In genomic region chr3:184459355-184459754, GRCh38 we compare ENCODE assay signal across 13 cellular contexts.
DNase-seq lines count a peak whose midpoint lies in the region; ATAC-seq, FAIRE-seq and TF ChIP-seq lines count a peak whose summit lies in the region.
"Had no signal": no experiment of that assay in that cellular context is flagged by ENCODE, and none has a peak within 500 bp of the region (broad histone marks: within the 10 kb centered on the region; RNA-seq: fewer than 3 reads in every experiment).

No MANE protein-coding gene starts in this region.

- POLR2A ChIA-PET in HCT116 (lab: Charles Lee) = no interaction called here
- POLR2A ChIA-PET in naive thymus-derived CD8-positive, alpha-beta T cell (lab: Charles Lee) = no interaction called here

- no peaks in the 10 kb centered on the region for H3K36me3 ChIP-seq in HCT116 (ENCODE audit: control insufficient read depth in 1 of 2, insufficient read depth in 2 of 2, low read length in 2 of 2)
- no peaks in the 10 kb centered on the region for H3K36me3 ChIP-seq in astrocyte (ENCODE audit: insufficient read depth, low read length)

- no peak for FAIRE-seq in astrocyte (lab: Jason Lieb, UNC)
- FAIRE-seq: islet of Langerhans had no signal

- no peaks in the 10 kb centered on the region for H3K9me2 ChIP-seq in HCT116 (ENCODE audit: insufficient read depth)

- H3K79me2 ChIP-seq in HCT116 (ENCODE audit: insufficient read depth, low read length) = no peaks in the 10 kb centered on the region
- H3K79me2 ChIP-seq in astrocyte (ENCODE audit: insufficient read depth, low read length) = no peaks in the 10 kb centered on the region

- H3K27me3 ChIP-seq in HCT116 (ENCODE audit: insufficient read depth, low read length) (no peaks in the 10 kb centered on the region), astrocyte (ENCODE audit: insufficient read depth, low read length) (no peaks in the 10 kb centered on the region)

- CTCF ChIA-PET in HCT116 (lab: Charles Lee) = no interaction called here

- ATAC-seq in HCT116 (peak; percentile 80), HG02870 (IDR thresholded peaks at IDR 0.05; ENCODE audit: unreplicated experiment) (no peak)
- no peak for ATAC-seq in naive thymus-derived CD8-positive, alpha-beta T cell
- ATAC-seq: activated CD8-positive, alpha-beta T cell treated with anti-CD3 and anti-CD28 coated beads for 36 hours had no signal

- H3K4me3 Mint-ChIP-seq in astrocyte (ENCODE audit: unreplicated experiment) = no peak overlapping the region
- H3K4me3 Mint-ChIP-seq in naive thymus-derived CD8-positive, alpha-beta T cell = no peak overlapping the region
- H3K4me3 Mint-ChIP-seq: activated CD8-positive, alpha-beta T cell treated with anti-CD3 and anti-CD28 coated beads for 36 hours; CD14-positive monocyte had no signal

- TF ChIP-seq POLR2A in HCT116 (IDR thresholded peaks at IDR 0.05; ENCODE audit: borderline replicate concordance, extremely low read depth, insufficient read depth, insufficient read length) = no peak

- TF ChIP-seq RAD21 in HCT116 (IDR thresholded peaks at IDR 0.05; ENCODE audit: low read depth) = no peak

- H3K9ac ChIP-seq in HCT116 (ENCODE audit: low read length) = no peak overlapping the region
- no peak overlapping the region for H3K9ac ChIP-seq in astrocyte (ENCODE audit: low read length)

- H3K4me3 ChIP-seq in AG09309 (ENCODE audit: control insufficient read depth, low read depth, low read length) (no peak overlapping the region), HCT116 (replicated peaks in 1 of 2; ENCODE audit: low read depth in 1 of 2, low read length in 2 of 2) (peak overlapping the region in 1 of 2 experiments; percentile 12; a peak in 1 of 4 replicates), astrocyte (ENCODE audit: insufficient read depth, low read depth, low read length) (no peak overlapping the region)

- no peaks in the 10 kb centered on the region for H4K20me1 ChIP-seq in HCT116 (ENCODE audit: insufficient read depth)
- H4K20me1 ChIP-seq in astrocyte (ENCODE audit: insufficient read depth, low read length) = no peaks in the 10 kb centered on the region

- H3K9me3 Mint-ChIP-seq in astrocyte (ENCODE audit: unreplicated experiment) = peaks cover 17% of the 10 kb centered on the region
- H3K9me3 Mint-ChIP-seq in naive thymus-derived CD8-positive, alpha-beta T cell = peaks cover 0 to 9% (median 0%) of the 10 kb centered on the region in 9 donors
- H3K9me3 Mint-ChIP-seq: activated CD8-positive, alpha-beta T cell treated with anti-CD3 and anti-CD28 coated beads for 36 hours had no signal

- H3K4me1 Mint-ChIP-seq in astrocyte (ENCODE audit: low read depth, unreplicated experiment) = peaks cover 7% of the 10 kb centered on the region
- H3K4me1 Mint-ChIP-seq in naive thymus-derived CD8-positive, alpha-beta T cell = no peaks in the 10 kb centered on the region
- H3K4me1 Mint-ChIP-seq: CD14-positive monocyte had no signal

- H3K27me3 Mint-ChIP-seq in astrocyte (ENCODE audit: low read depth, unreplicated experiment) = peaks cover 9% of the 10 kb centered on the region
- H3K27me3 Mint-ChIP-seq in naive thymus-derived CD8-positive, alpha-beta T cell = peaks cover 3 to 8% (median 4%) of the 10 kb centered on the region in 5 donors

- intact Hi-C loops in HCT116 (cut with micrococcal nuclease) = no loop called here

- DNase-seq in AG09309 (ENCODE audit: low read depth) = peak; percentile 28
- DNase-seq in HCT116 (ENCODE audit: low read depth, low spot score) = peak; percentile 35
- peak; percentile 69 for DNase-seq in astrocyte (ENCODE audit: low read depth)
- DNase-seq in kidney tubule cell (ENCODE audit: low spot score) = peak; percentile 88
- DNase-seq in naive thymus-derived CD8-positive, alpha-beta T cell = no peak
- no peak for DNase-seq in central memory CD4-positive, alpha-beta T cell
- DNase-seq in NCI-H345 treated with DMSO at 0.1 percent for 48 hours (lab: John Stamatoyannopoulos, UW; ENCODE audit: unreplicated experiment) = no peak
- DNase-seq: activated CD8-positive, alpha-beta T cell treated with anti-CD3 and anti-CD28 coated beads for 36 hours; NCI-H1417; NCI-H526 had no signal

- peaks cover 0 to 14% of the 10 kb centered on the region in 2 experiments; a peak in 2 of 4 replicates for H3K4me1 ChIP-seq in HCT116 (ENCODE audit: control insufficient read depth in 1 of 2, insufficient read depth in 2 of 2, low read length in 2 of 2)
- peaks cover 8% of the 10 kb centered on the region for H3K4me1 ChIP-seq in astrocyte (ENCODE audit: insufficient read depth, low read length)

- no peaks in the 10 kb centered on the region for H3K36me3 Mint-ChIP-seq in astrocyte (ENCODE audit: low read depth, unreplicated experiment)
- no peaks in the 10 kb centered on the region for H3K36me3 Mint-ChIP-seq in naive thymus-derived CD8-positive, alpha-beta T cell
- H3K36me3 Mint-ChIP-seq: CD14-positive monocyte had no signal

- H3K27ac Mint-ChIP-seq in astrocyte (ENCODE audit: unreplicated experiment) = peak overlapping the region; percentile 58
- H3K27ac Mint-ChIP-seq in naive thymus-derived CD8-positive, alpha-beta T cell = no peak overlapping the region
- H3K27ac Mint-ChIP-seq: activated CD8-positive, alpha-beta T cell treated with anti-CD3 and anti-CD28 coated beads for 36 hours had no signal

- H3K4me2 ChIP-seq in HCT116 (ENCODE audit: low read length) (peak overlapping the region; percentile 56), astrocyte (ENCODE audit: low read length) (peak overlapping the region; percentile 46)

- TF ChIP-seq CTCF in AG09309 (IDR thresholded peaks at IDR 0.05; ENCODE audit: control insufficient read depth, insufficient read depth, low read depth, low read length, missing control alignments) = no peak
- no peak for TF ChIP-seq CTCF in HCT116 (IDR thresholded peaks at IDR 0.05 in 2 of 3, conservative IDR thresholded peaks at IDR 0.05 in 1 of 3; ENCODE audit: borderline replicate concordance in 1 of 3, insufficient read depth in 1 of 3, low read depth in 2 of 3, low read length in 2 of 3)
- TF ChIP-seq CTCF in astrocyte (IDR thresholded peaks at IDR 0.05; ENCODE audit: insufficient read depth, low read depth, low read length) = no peak

- H2AFZ ChIP-seq in HCT116 (ENCODE audit: low read depth, low read length, poor library complexity, severe bottlenecking) (peak overlapping the region; percentile 89), astrocyte (ENCODE audit: low read depth, low read length) (peak overlapping the region; percentile 42)

- BruUV-seq in HCT116 (replicated peaks; lab: Mats Ljungman, UMichigan) = no TSS peak

- no peaks in the 10 kb centered on the region for H3K9me3 ChIP-seq in HCT116 (ENCODE audit: control insufficient read depth in 1 of 2, insufficient read depth in 1 of 2, low read depth in 1 of 2, low read length in 2 of 2)
- no peaks in the 10 kb centered on the region for H3K9me3 ChIP-seq in astrocyte (ENCODE audit: insufficient read depth, low read depth, low read length)

- H3K27ac ChIP-seq in HCT116 (ENCODE audit: low read depth, low read length) (no peak overlapping the region), astrocyte (ENCODE audit: low read depth, low read length) (peak overlapping the region; percentile 40)

- RAD21 ChIA-PET in HCT116 (lab: Charles Lee; ENCODE audit: low non-redundant PET in 1 of 2, low total read pairs in 2 of 2, uncharacterized antibody in 2 of 2, unreplicated experiment in 2 of 2) = no interaction called here

TF ChIP-seq in HCT116, 20 proteins besides CTCF, POLR2A, EP300 and RAD21:
- TF ChIP-seq JUND (IDR thresholded peaks at IDR 0.05) (peak; percentile 75), SP1 (IDR thresholded peaks at IDR 0.05; ENCODE audit: low read depth) (peak; percentile 65), TCF7L2 (IDR thresholded peaks at IDR 0.05; ENCODE audit: borderline replicate concordance, extremely low read depth, insufficient read depth, insufficient read length) (no peak), MAX (IDR thresholded peaks at IDR 0.05) (peak; percentile 57; the same call in 1 of the 2 replicates), YY1 (IDR thresholded peaks at IDR 0.05; ENCODE audit: extremely low read depth, insufficient replicate concordance, low read depth, low read length) (no peak), CBX3 (IDR thresholded peaks at IDR 0.05; ENCODE audit: low read depth) (peak; percentile 62; the same call in 1 of the 2 replicates), POLR2AphosphoS5 (IDR thresholded peaks at IDR 0.05; ENCODE audit: low read depth, low read length) (peak; percentile 43; the same call in 1 of the 2 replicates), FOSL1 (IDR thresholded peaks at IDR 0.05; ENCODE audit: low read depth) (peak; percentile 85)
TF ChIP-seq in HCT116: peak in this region for 6.

Comparison
In these comparisons a context has a peak if more than half of its experiments do, and no peak if none do; other contexts are left out.
1. DNase-seq: peak in AG09309 (single experiment), HCT116 (single experiment), astrocyte (single experiment) and kidney tubule cell (single experiment); none in naive thymus-derived CD8-positive, alpha-beta T cell (0 of 10), central memory CD4-positive, alpha-beta T cell (single experiment) and NCI-H345 treated with DMSO at 0.1 percent for 48 hours (single experiment).